In genomic region chr4:128338634-128339355, GRCh38 we compare ENCODE assay signal across 14 cellular contexts. TPM values are rescaled to one million over a fixed set of nuclear protein-coding genes. Genes with fewer than 3 reads are reported as not detected.
DNase-seq lines count a peak whose midpoint lies in the region; ATAC-seq and TF ChIP-seq lines count a peak whose summit lies in the region.
"Had no signal": no experiment of that assay in that cellular context is flagged by ENCODE, and none has a peak within 500 bp of the region (broad histone marks: within the 10 kb centered on the region; RNA-seq: fewer than 3 reads in every experiment).

No MANE protein-coding gene starts in this region.

- WGBS in esophagus squamous epithelium, 2 donors, result 77 to 82% methylated on average over 4 of the region's 4 CpGs

- TF ChIP-seq POLR2A in esophagus squamous epithelium (IDR thresholded peaks at IDR 0.05), result no peak

- H3K27ac Mint-ChIP-seq in stimulated activated naive B cell treated with anti-CD40 and anti-IgM and Interleukin-4, amounts not matched to agents 10 μg/mL and 1 μg/mL and 100 μg/mL, for 72 hours, result no peak overlapping the region
- H3K27ac Mint-ChIP-seq: activated CD8-positive, alpha-beta memory T cell treated with anti-CD3 and anti-CD28 coated beads, Interleukin-2, amount 10 ng/mL, durations not matched to agents 7 days and 5 days; activated naive CD4-positive, alpha-beta T cell treated with anti-CD3 and anti-CD28 coated beads, Interleukin-2, amount 50 U/mL, for 24 hours had no signal

- H3K4me1 ChIP-seq in SJSA1 (replicated peaks) (peaks cover 27% of the 10 kb centered on the region), esophagus squamous epithelium (no peaks in the 10 kb centered on the region)
- no peaks in the 10 kb centered on the region for H3K4me1 ChIP-seq in effector memory CD4-positive, alpha-beta T cell (ENCODE audit: control insufficient read depth, insufficient read depth, low read length, poor library complexity, severe bottlenecking)
- H3K4me1 ChIP-seq: suprapubic skin had no signal

- H3K27ac ChIP-seq in SJSA1 (peak overlapping the region; percentile 37), esophagus squamous epithelium (no peak overlapping the region)
- H3K27ac ChIP-seq in effector memory CD4-positive, alpha-beta T cell (ENCODE audit: insufficient read depth, low read length, poor library complexity, severe bottlenecking), result no peak overlapping the region
- H3K27ac ChIP-seq: suprapubic skin had no signal

- TF ChIP-seq CTCF in esophagus squamous epithelium (IDR thresholded peaks at IDR 0.05), result no peak

- no peak overlapping the region for H3K4me3 Mint-ChIP-seq in stimulated activated naive B cell treated with anti-CD40 and anti-IgM and Interleukin-4, amounts not matched to agents 10 μg/mL and 1 μg/mL and 100 μg/mL, for 72 hours
- H3K4me3 Mint-ChIP-seq: activated CD8-positive, alpha-beta memory T cell treated with anti-CD3 and anti-CD28 coated beads, Interleukin-2, amount 10 ng/mL, durations not matched to agents 7 days and 5 days; activated naive CD4-positive, alpha-beta T cell treated with anti-CD3 and anti-CD28 coated beads, Interleukin-2, amount 50 U/mL, for 24 hours had no signal

- H3K36me3 Mint-ChIP-seq in stimulated activated naive B cell treated with anti-CD40 and anti-IgM and Interleukin-4, amounts not matched to agents 10 μg/mL and 1 μg/mL and 100 μg/mL, for 72 hours, result peaks cover 0 to 7% of the 10 kb centered on the region in 2 donors

- no peaks in the 10 kb centered on the region for H3K27me3 Mint-ChIP-seq in stimulated activated naive B cell treated with anti-CD40 and anti-IgM and Interleukin-4, amounts not matched to agents 10 μg/mL and 1 μg/mL and 100 μg/mL, for 72 hours
- H3K27me3 Mint-ChIP-seq: activated CD8-positive, alpha-beta memory T cell treated with anti-CD3 and anti-CD28 coated beads, Interleukin-2, amount 10 ng/mL, durations not matched to agents 7 days and 5 days; activated naive CD4-positive, alpha-beta T cell treated with anti-CD3 and anti-CD28 coated beads, Interleukin-2, amount 50 U/mL, for 24 hours had no signal

- H3K4me3 ChIP-seq in SJSA1, result no peak overlapping the region
- no peak overlapping the region for H3K4me3 ChIP-seq in skeletal muscle cell (ENCODE audit: low read depth, low read length)
- no peak overlapping the region for H3K4me3 ChIP-seq in effector memory CD4-positive, alpha-beta T cell (ENCODE audit: insufficient read depth, low read depth, low read length, poor library complexity, severe bottlenecking)
- no peak overlapping the region for H3K4me3 ChIP-seq in esophagus squamous epithelium
- H3K4me3 ChIP-seq: suprapubic skin had no signal

- H3K36me3 ChIP-seq in SJSA1 (no peaks in the 10 kb centered on the region), esophagus squamous epithelium (no peaks in the 10 kb centered on the region)
- no peaks in the 10 kb centered on the region for H3K36me3 ChIP-seq in effector memory CD4-positive, alpha-beta T cell (ENCODE audit: control insufficient read depth, insufficient read depth, low read length)
- H3K36me3 ChIP-seq: suprapubic skin had no signal

- H3K27me3 ChIP-seq in SJSA1 (replicated peaks) (no peaks in the 10 kb centered on the region), esophagus squamous epithelium (no peaks in the 10 kb centered on the region)
- no peaks in the 10 kb centered on the region for H3K27me3 ChIP-seq in effector memory CD4-positive, alpha-beta T cell (replicated peaks; ENCODE audit: control insufficient read depth, insufficient read depth, low read length, poor library complexity, severe bottlenecking)
- H3K27me3 ChIP-seq: suprapubic skin had no signal

- intact Hi-C loops in esophagus squamous epithelium (cut with DNase I), result no loop called here

- peak; percentile 77 for DNase-seq in GM04504 (ENCODE audit: low read depth)
- peak; percentile 54 to 76 for DNase-seq in SJSA1 (ENCODE audit: low read depth in 1 of 2, low spot score in 2 of 2)
- DNase-seq in fibroblast of peridontal ligament (ENCODE audit: extremely low read depth), result peak; percentile 71
- DNase-seq in skeletal muscle cell (ENCODE audit: low read depth), result peak; percentile 71
- no peak for DNase-seq in NCI-H510A treated with DMSO at 0.1 percent for 48 hours (lab: John Stamatoyannopoulos, UW)
- DNase-seq in effector memory CD4-positive, alpha-beta T cell, result no peak
- no peak for DNase-seq in esophagus squamous epithelium (lab: John Stamatoyannopoulos, UW)
- DNase-seq in stimulated activated naive B cell treated with anti-CD40 and anti-IgM and Interleukin-4, amounts not matched to agents 10 μg/mL and 1 μg/mL and 100 μg/mL, for 72 hours, result no peak
- DNase-seq: activated CD8-positive, alpha-beta memory T cell treated with anti-CD3 and anti-CD28 coated beads, Interleukin-2, amount 10 ng/mL, durations not matched to agents 7 days and 5 days; Karpas-422; NCI-H345; RPMI8226 had no signal

- no peaks in the 10 kb centered on the region for H3K9me3 ChIP-seq in SJSA1 (replicated peaks)
- no peaks in the 10 kb centered on the region for H3K9me3 ChIP-seq in effector memory CD4-positive, alpha-beta T cell (ENCODE audit: control insufficient read depth, low read length)
- H3K9me3 ChIP-seq in esophagus squamous epithelium, result no peaks in the 10 kb centered on the region
- H3K9me3 ChIP-seq: suprapubic skin had no signal

- no peak for ATAC-seq in stimulated activated naive B cell treated with anti-CD40 and anti-IgM and Interleukin-4, amounts not matched to agents 10 μg/mL and 1 μg/mL and 100 μg/mL, for 72 hours (replicated peaks)
- ATAC-seq: activated CD8-positive, alpha-beta memory T cell treated with anti-CD3 and anti-CD28 coated beads, Interleukin-2, amount 10 ng/mL, durations not matched to agents 7 days and 5 days had no signal

- peaks cover 0 to 4% of the 10 kb centered on the region in 2 donors for H3K9me3 Mint-ChIP-seq in stimulated activated naive B cell treated with anti-CD40 and anti-IgM and Interleukin-4, amounts not matched to agents 10 μg/mL and 1 μg/mL and 100 μg/mL, for 72 hours
- H3K9me3 Mint-ChIP-seq: activated naive CD4-positive, alpha-beta T cell treated with anti-CD3 and anti-CD28 coated beads, Interleukin-2, amount 50 U/mL, for 24 hours had no signal

- H3K4me1 Mint-ChIP-seq in stimulated activated naive B cell treated with anti-CD40 and anti-IgM and Interleukin-4, amounts not matched to agents 10 μg/mL and 1 μg/mL and 100 μg/mL, for 72 hours, result no peaks in the 10 kb centered on the region
- H3K4me1 Mint-ChIP-seq: activated CD8-positive, alpha-beta memory T cell treated with anti-CD3 and anti-CD28 coated beads, Interleukin-2, amount 10 ng/mL, durations not matched to agents 7 days and 5 days; activated naive CD4-positive, alpha-beta T cell treated with anti-CD3 and anti-CD28 coated beads, Interleukin-2, amount 50 U/mL, for 24 hours had no signal

RNA-seq across cellular contexts. Expression of gene PGRMC2, which starts 51.2 kb away (rescaled TPM):
- 18.1 and 36.5 TPM in 2 replicates for total RNA-seq in SJSA1 (2014; rRNA removed; shearing (Covaris generic))
- 10 to 100 TPM; 13.6 to 39.3 (median 23.0) TPM for total RNA-seq in esophagus squamous epithelium

Comparison
In these comparisons a context has a peak if more than half of its experiments do, and no peak if none do; other contexts are left out.
1. DNase-seq: peak in GM04504 (single experiment), SJSA1 (2 of 2), fibroblast of peridontal ligament (single experiment) and skeletal muscle cell (single experiment); none in NCI-H510A treated with DMSO at 0.1 percent for 48 hours (single experiment), effector memory CD4-positive, alpha-beta T cell (0 of 3), esophagus squamous epithelium (single experiment) and stimulated activated naive B cell treated with anti-CD40 and anti-IgM and Interleukin-4, amounts not matched to agents 10 μg/mL and 1 μg/mL and 100 μg/mL, for 72 hours (single experiment).